In the genomic region with DNA sequence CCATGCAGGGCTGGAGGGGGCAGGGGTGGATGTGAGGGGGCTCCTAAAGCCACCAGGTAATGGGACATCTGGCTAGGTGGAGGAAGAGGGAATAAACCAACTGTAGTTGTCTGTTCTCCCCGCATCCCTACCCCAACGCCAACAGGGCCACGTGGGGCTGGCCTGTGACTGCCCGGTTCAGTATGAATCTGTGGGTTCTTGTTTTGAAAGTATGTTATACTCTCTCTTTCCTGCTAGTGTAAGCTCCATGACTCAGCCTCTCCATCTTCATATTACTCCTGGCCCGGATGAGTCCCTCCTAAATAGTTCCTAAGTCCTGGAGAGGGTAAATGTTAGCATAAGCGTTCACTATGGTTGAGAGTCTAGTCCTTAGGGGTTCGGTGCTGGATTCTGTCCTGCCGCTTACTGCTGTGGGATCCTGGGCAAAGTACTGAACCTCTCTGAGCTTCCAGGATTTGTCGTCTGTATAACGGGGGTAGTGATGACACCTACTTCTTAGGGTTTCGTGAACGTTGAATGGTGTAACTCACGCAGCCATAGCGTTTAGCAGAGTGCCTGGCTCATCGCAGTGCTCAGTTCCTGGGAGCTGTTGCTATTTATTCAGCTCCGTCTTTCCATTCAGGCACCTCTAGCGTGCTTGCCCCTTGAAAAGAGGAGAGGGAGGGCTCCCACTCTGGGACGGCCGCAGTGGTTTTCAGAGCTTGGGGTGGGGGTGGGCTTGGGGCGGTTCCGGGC, we compare ENCODE assay signal across 2 cellular contexts.
TF ChIP-seq lines count a peak whose summit lies in the region.

No MANE protein-coding gene starts in this region.

TF ChIP-seq in K562, 482 proteins besides CTCF, POLR2A, EP300 and RAD21 (continued from another document):
- TF ChIP-seq, protein P1, sequence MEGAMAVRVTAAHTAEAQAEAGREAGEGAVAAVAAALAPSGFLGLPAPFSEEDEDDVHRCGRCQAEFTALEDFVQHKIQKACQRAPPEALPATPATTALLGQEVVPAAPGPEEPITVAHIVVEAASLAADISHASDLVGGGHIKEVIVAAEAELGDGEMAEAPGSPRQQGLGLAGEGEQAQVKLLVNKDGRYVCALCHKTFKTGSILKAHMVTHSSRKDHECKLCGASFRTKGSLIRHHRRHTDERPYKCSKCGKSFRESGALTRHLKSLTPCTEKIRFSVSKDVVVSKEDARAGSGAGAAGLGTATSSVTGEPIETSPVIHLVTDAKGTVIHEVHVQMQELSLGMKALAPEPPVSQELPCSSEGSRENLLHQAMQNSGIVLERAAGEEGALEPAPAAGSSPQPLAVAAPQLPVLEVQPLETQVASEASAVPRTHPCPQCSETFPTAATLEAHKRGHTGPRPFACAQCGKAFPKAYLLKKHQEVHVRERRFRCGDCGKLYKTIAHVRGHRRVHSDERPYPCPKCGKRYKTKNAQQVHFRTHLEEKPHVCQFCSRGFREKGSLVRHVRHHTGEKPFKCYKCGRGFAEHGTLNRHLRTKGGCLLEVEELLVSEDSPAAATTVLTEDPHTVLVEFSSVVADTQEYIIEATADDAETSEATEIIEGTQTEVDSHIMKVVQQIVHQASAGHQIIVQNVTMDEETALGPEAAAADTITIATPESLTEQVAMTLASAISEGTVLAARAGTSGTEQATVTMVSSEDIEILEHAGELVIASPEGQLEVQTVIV (CRISPR knock-in tag; IDR thresholded peaks at IDR 0.05; ENCODE audit: borderline replicate concordance) = no peak
- TF ChIP-seq RBM25 (IDR thresholded peaks at IDR 0.05; ENCODE audit: low read depth, low read length, severe bottlenecking) = peak; percentile 5
- TF ChIP-seq, protein P2, sequence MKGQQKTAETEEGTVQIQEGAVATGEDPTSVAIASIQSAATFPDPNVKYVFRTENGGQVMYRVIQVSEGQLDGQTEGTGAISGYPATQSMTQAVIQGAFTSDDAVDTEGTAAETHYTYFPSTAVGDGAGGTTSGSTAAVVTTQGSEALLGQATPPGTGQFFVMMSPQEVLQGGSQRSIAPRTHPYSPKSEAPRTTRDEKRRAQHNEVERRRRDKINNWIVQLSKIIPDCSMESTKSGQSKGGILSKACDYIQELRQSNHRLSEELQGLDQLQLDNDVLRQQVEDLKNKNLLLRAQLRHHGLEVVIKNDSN (CRISPR knock-in tag; IDR thresholded peaks at IDR 0.05) = 0 out of 2 replicates have a peak, but pooled peaks have one; percentile 22

TF ChIP-seq in HEK293T, 16 proteins besides CTCF, POLR2A, EP300 and RAD21 (continued from another document):
- TF ChIP-seq, protein P3, sequence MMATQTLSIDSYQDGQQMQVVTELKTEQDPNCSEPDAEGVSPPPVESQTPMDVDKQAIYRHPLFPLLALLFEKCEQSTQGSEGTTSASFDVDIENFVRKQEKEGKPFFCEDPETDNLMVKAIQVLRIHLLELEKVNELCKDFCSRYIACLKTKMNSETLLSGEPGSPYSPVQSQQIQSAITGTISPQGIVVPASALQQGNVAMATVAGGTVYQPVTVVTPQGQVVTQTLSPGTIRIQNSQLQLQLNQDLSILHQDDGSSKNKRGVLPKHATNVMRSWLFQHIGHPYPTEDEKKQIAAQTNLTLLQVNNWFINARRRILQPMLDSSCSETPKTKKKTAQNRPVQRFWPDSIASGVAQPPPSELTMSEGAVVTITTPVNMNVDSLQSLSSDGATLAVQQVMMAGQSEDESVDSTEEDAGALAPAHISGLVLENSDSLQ (IDR thresholded peaks at IDR 0.05) = no peak
- no peak for TF ChIP-seq FOXK2 (IDR thresholded peaks at IDR 0.05)
- no peak for TF ChIP-seq ELF4 (IDR thresholded peaks at IDR 0.05)
- no peak for TF ChIP-seq FOXA1 (IDR thresholded peaks at IDR 0.05)
- TF ChIP-seq L3MBTL2 (conservative IDR thresholded peaks at IDR 0.05) = no peak
- no peak for TF ChIP-seq LEF1 (IDR thresholded peaks at IDR 0.05; ENCODE audit: borderline replicate concordance)
- no peak for TF ChIP-seq CTBP1 (IDR thresholded peaks at IDR 0.05; ENCODE audit: borderline replicate concordance)
